34 cellular contexts compared by ENCODE assay signal in the genomic region with DNA sequence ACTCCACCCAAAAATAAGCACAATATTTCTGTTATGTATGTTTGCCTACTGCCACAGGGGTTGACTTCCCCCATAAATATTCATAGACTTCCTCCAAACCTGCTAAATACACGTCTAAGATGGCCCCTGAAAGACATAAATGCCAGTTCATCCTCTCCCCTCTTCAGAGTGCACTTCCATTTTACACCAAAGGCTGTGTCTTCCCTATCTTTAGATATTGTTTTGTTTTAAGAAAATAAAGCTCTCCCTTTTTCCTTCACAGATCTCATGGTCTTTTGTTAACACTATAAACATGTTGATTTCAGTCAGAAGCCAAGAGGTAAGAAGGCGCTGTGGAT.
"Had no signal": no experiment of that assay in that cellular context is flagged by ENCODE, and none has a peak within 500 bp of the region (broad histone marks: within the 10 kb centered on the region; RNA-seq: fewer than 3 reads in every experiment).

No MANE protein-coding gene starts in this region.

- DNase-seq: activated B cell treated with CpG ODN at 0.5 μM for 24 hours; activated CD4-positive, alpha-beta T cell treated with anti-CD3 and anti-CD28 coated beads for 48 hours; activated CD4-positive, alpha-beta T cell treated with anti-CD3 and anti-CD28 coated beads, Interleukin-2, amount 50 U/mL, for 1 hour; activated CD4-positive, alpha-beta T cell treated with anti-CD3 and anti-CD28 coated beads, Interleukin-2, amount 50 U/mL, for 48 hours; activated CD8-positive, alpha-beta memory T cell treated with anti-CD3 and anti-CD28 coated beads for 24 hours; activated CD8-positive, alpha-beta T cell treated with anti-CD3 and anti-CD28 coated beads for 36 hours; activated effector memory CD4-positive, alpha-beta T cell treated with Interleukin-2 at 50 U/mL for 16 hours; activated gamma-delta T cell treated with Interleukin-2 at 50 U/mL for 16 hours; activated naive CD4-positive, alpha-beta T cell treated with anti-CD3 and anti-CD28 coated beads, Interleukin-2, amount 50 U/mL, for 16 hours; activated naive CD4-positive, alpha-beta T cell treated with Interleukin-2 at 50 U/mL for 16 hours; activated T-cell treated with anti-CD3 and anti-CD28 coated beads, Interleukin-2, amount 50 U/mL, for 4 hours; amniotic stem cell; anterior cingulate cortex; brain microvascular endothelial cell; cortex of kidney; dermis blood vessel endothelial cell; effector CD4-positive, alpha-beta T cell; effector memory CD8-positive, alpha-beta T cell; erythroblast; foreskin keratinocyte; gastrocnemius medialis; glutamatergic neuron; heart left ventricle; T-helper 9 cell; WERI-Rb-1 had no signal

- FAIRE-seq: astrocyte, bronchial epithelial cell, colon had no signal

- H3K4me3 ChIP-seq: esophagus muscularis mucosa, gastrocnemius medialis, heart left ventricle had no signal

- H3K36me3 ChIP-seq: brain microvascular endothelial cell, esophagus muscularis mucosa, gastrocnemius medialis, heart left ventricle, WERI-Rb-1 had no signal

- H3K4me3 Mint-ChIP-seq: activated B cell treated with CpG ODN at 0.5 μM for 24 hours; activated CD8-positive, alpha-beta T cell treated with anti-CD3 and anti-CD28 coated beads for 36 hours; activated naive CD8-positive, alpha-beta T cell; activated T-cell treated with anti-CD3 and anti-CD28 coated beads, Interleukin-2, amount 50 U/mL, for 4 hours; activated T-helper 17 cell treated with anti-CD3 and anti-CD28 coated beads, Interleukin-2, amount 50 U/mL, for 72 hours; central memory CD8-positive, alpha-beta T cell; effector memory CD8-positive, alpha-beta T cell; T-helper 1 cell treated with Interleukin-12 subunit alpha and Interleukin-12 subunit beta and Interleukin-4 antibody, amounts not matched to agents 30 μg/mL and 1 μg/mL, for 36 hours had no signal

- H3K4me1 Mint-ChIP-seq: activated B cell treated with CpG ODN at 0.5 μM for 24 hours; activated T-helper 17 cell treated with anti-CD3 and anti-CD28 coated beads, Interleukin-2, amount 50 U/mL, for 72 hours; central memory CD8-positive, alpha-beta T cell had no signal

- ATAC-seq: activated CD4-positive, CD25-positive, alpha-beta regulatory T cell treated with anti-CD3 and anti-CD28 coated beads, Interleukin-2, amount 50 U/mL, for 24 hours; activated CD8-positive, alpha-beta T cell treated with anti-CD3 and anti-CD28 coated beads for 36 hours; activated T-cell treated with anti-CD3 and anti-CD28 coated beads, Interleukin-2, amount 50 U/mL, for 4 hours; activated T-helper 17 cell treated with anti-CD3 and anti-CD28 coated beads, Interleukin-2, amount 50 U/mL, for 72 hours; effector memory CD8-positive, alpha-beta T cell; foreskin keratinocyte; gastrocnemius medialis; heart left ventricle had no signal

- H3K27me3 Mint-ChIP-seq: activated B cell treated with CpG ODN at 0.5 μM for 24 hours had no signal

- H3K9me3 ChIP-seq: esophagus muscularis mucosa, gastrocnemius medialis had no signal

- H3K9me3 Mint-ChIP-seq: activated CD8-positive, alpha-beta T cell treated with anti-CD3 and anti-CD28 coated beads for 36 hours; central memory CD8-positive, alpha-beta T cell; effector memory CD8-positive, alpha-beta T cell; T-helper 1 cell treated with Interleukin-12 subunit alpha and Interleukin-12 subunit beta and Interleukin-4 antibody, amounts not matched to agents 30 μg/mL and 1 μg/mL, for 36 hours had no signal

- H3K4me1 ChIP-seq: esophagus muscularis mucosa, foreskin keratinocyte, gastrocnemius medialis, heart left ventricle had no signal

- H3K36me3 Mint-ChIP-seq: activated naive CD8-positive, alpha-beta T cell had no signal

- H3K27ac Mint-ChIP-seq: activated B cell treated with CpG ODN at 0.5 μM for 24 hours; activated CD8-positive, alpha-beta T cell treated with anti-CD3 and anti-CD28 coated beads for 36 hours; activated naive CD8-positive, alpha-beta T cell; activated T-helper 17 cell treated with anti-CD3 and anti-CD28 coated beads, Interleukin-2, amount 50 U/mL, for 72 hours; effector memory CD8-positive, alpha-beta T cell; T-helper 1 cell treated with Interleukin-12 subunit alpha and Interleukin-12 subunit beta and Interleukin-4 antibody, amounts not matched to agents 30 μg/mL and 1 μg/mL, for 36 hours had no signal

- H3K27me3 ChIP-seq: brain microvascular endothelial cell, esophagus muscularis mucosa, gastrocnemius medialis, heart left ventricle had no signal

- H3K27ac ChIP-seq: brain microvascular endothelial cell, esophagus muscularis mucosa, foreskin keratinocyte, gastrocnemius medialis, heart left ventricle, WERI-Rb-1 had no signal
